8 cellular contexts compared by ENCODE assay signal in the genomic region with DNA sequence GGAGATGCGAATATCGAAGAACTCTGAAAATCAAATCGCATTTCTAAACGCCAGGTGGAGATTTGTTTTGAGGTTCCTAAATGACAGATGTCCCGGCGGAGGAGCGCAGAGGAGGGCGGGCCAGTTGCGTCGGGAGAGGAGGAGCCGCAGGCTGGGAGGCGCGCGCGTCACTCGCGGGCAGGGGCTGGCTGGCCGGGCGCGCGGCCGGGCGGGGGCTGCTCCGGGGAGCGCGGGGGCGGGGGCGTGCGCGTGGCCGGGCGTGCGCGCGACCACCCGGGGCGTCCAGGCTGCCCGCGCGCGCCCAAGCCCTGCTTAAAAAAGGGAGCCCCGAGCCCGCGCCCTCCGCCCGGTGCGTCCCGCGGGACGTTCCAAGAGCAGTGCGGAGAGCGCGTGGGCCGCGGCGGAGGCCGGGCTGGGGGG. TPM values are rescaled to one million over a fixed set of nuclear protein-coding genes. Genes with fewer than 3 reads are reported as not detected.
DNase-seq lines count a peak whose midpoint lies in the region; ATAC-seq and TF ChIP-seq lines count a peak whose summit lies in the region.

No MANE protein-coding gene starts in this region.

- H3K36me3 Mint-ChIP-seq in activated B cell treated with CpG ODN at 0.5 μM for 24 hours (ENCODE audit: low read depth) = no peaks in the 10 kb centered on the region

- DNase-seq in A172 (ENCODE audit: low spot score) = peak; percentile 63
- DNase-seq in NCI-H2196 treated with DMSO at 0.1 percent for 48 hours (lab: John Stamatoyannopoulos, UW; ENCODE audit: unreplicated experiment) = peak; percentile 89
- DNase-seq in activated B cell treated with CpG ODN at 0.5 μM for 24 hours = peak; percentile 90
- DNase-seq in cardiac fibroblast (ENCODE audit: low read depth in 2 of 2) = peak; percentile 79 to 90
- DNase-seq in iris pigment epithelial cell (ENCODE audit: low read depth) = peak; percentile 78
- DNase-seq in stimulated activated CD4-positive, alpha-beta T cell treated with anti-CD3 and anti-CD28 coated beads, Interleukin-12 subunit alpha, Interleukin-12 subunit beta, amount 100 ng/mL, for 4 hours = peak; percentile 75

- peak; percentile 62 for TF ChIP-seq POLR2A in GM18526 (IDR thresholded peaks at IDR 0.05; ENCODE audit: extremely low read depth, insufficient read length)

- intact Hi-C loops in activated B cell treated with CpG ODN at 0.5 μM for 24 hours (cut with micrococcal nuclease) = loop anchor here (1.0 to 5.0 kb wide), 7 partner anchors 12 to 683 kb away; a partner anchor contains a TSS

- TF ChIP-seq CTCF in activated B cell treated with CpG ODN at 0.5 μM for 24 hours (IDR thresholded peaks at IDR 0.05) (no peak), cardiac fibroblast (IDR thresholded peaks at IDR 0.05; ENCODE audit: low read depth, low read length) (no peak)

- no peaks in the 10 kb centered on the region for H3K27me3 Mint-ChIP-seq in activated B cell treated with CpG ODN at 0.5 μM for 24 hours

- ATAC-seq in HG03064 (IDR thresholded peaks at IDR 0.05; ENCODE audit: low read depth, unreplicated experiment) (peak; percentile 60), activated B cell treated with CpG ODN at 0.5 μM for 24 hours (ENCODE audit: low read depth) (peak; percentile 66)

- POLR2A ChIA-PET in activated B cell treated with CpG ODN at 0.5 μM for 24 hours (lab: Charles Lee) = interaction anchor here (0.9 to 5.7 kb wide), 27 partner anchors 8 to 642 kb away, joined by 3 to 182 read pairs (median 10); a partner anchor contains a TSS

- H3K4me3 ChIP-seq in cardiac fibroblast (replicated peaks in 1 of 2; ENCODE audit: low read depth in 2 of 2, low read length in 2 of 2) = peak overlapping the region; percentile 47 to 48

- H3K4me3 Mint-ChIP-seq in activated B cell treated with CpG ODN at 0.5 μM for 24 hours = peak overlapping the region; percentile 91

- H3K4me1 Mint-ChIP-seq in activated B cell treated with CpG ODN at 0.5 μM for 24 hours = peaks cover 42% of the 10 kb centered on the region

- no peaks in the 10 kb centered on the region for H3K9me3 Mint-ChIP-seq in activated B cell treated with CpG ODN at 0.5 μM for 24 hours

- CTCF ChIA-PET in activated B cell treated with CpG ODN at 0.5 μM for 24 hours (lab: Charles Lee) = interaction anchor here (1.3 to 5.1 kb wide), 9 partner anchors 11 to 298 kb away, joined by 3 to 73 read pairs (median 6); a partner anchor contains a TSS

- H3K27ac Mint-ChIP-seq in activated B cell treated with CpG ODN at 0.5 μM for 24 hours = peak overlapping the region; percentile 93

RNA-seq across cellular contexts. Expression of a gene that starts 47.3 kb away (rescaled TPM):
- 429 and 466 TPM in 2 replicates for total RNA-seq in A172 (2014; rRNA removed; shearing (Covaris generic))
- 600 and 642 TPM in 2 replicates for total RNA-seq in activated B cell treated with CpG ODN at 0.5 μM for 24 hours

Comparison
In these comparisons a context has a peak if more than half of its experiments do, and no peak if none do; other contexts are left out.
1. Peak in every context shown above with its lines: DNase-seq, ATAC-seq and H3K4me3 ChIP-seq.